In the genomic region with DNA sequence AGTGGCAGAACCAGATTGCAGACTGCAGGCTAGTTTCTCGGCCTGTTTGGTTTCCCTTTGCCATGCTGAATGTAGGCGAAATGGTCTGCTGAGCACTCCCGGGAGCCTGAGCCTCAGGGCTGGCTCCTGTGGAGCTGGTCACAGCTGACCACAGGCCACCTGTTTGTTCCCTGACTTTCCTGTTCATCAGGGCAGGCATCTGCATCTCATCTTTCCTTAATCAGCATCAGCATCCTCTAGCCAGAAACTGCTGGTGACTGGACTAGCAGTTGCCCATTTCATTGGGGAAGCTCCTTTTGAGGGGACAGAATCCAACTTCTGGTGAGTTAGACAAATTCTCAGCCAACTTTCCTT, we compare ENCODE assay signal across 16 cellular contexts. TPM values are rescaled to one million over a fixed set of nuclear protein-coding genes. Genes with fewer than 3 reads are reported as not detected.
A peak's percentile ranks its signal among the peaks of the same experiment; 100 is the strongest.
DNase-seq lines count a peak whose midpoint lies in the region; ATAC-seq and TF ChIP-seq lines count a peak whose summit lies in the region.
"Had no signal": no experiment of that assay in that cellular context is flagged by ENCODE, and none has a peak within 500 bp of the region (broad histone marks: within the 10 kb centered on the region; RNA-seq: fewer than 3 reads in every experiment).

No MANE protein-coding gene starts in this region.

- H3K79me2 ChIP-seq in osteoblast (ENCODE audit: insufficient read depth, low read length), result no peaks in the 10 kb centered on the region

- H3K9me3 Mint-ChIP-seq in T-cell, result no peaks in the 10 kb centered on the region
- H3K9me3 Mint-ChIP-seq: T-helper 2 cell treated with Interferon-gamma antibody and Interleukin-4, amounts not matched to agents 5 μg/mL and 100 μg/mL, for 36 hours had no signal

- DNase-seq in cardiac muscle cell (ENCODE audit: low read depth in 1 of 2, low spot score in 1 of 2) (no peak), Right ventricle myocardium superior (no peak), osteoblast (ENCODE audit: insufficient read length, low spot score, missing footprints) (no peak), upper lobe of left lung (no peak), T-cell (no peak), activated gamma-delta T cell treated with Interleukin-2 at 50 U/mL for 16 hours (no peak)
- no peak for DNase-seq in activated CD4-positive, CD25-positive, alpha-beta regulatory T cell (lab: John Stamatoyannopoulos, UW)
- DNase-seq: activated naive CD4-positive, alpha-beta T cell; NCI-H1048; NCI-H345 had no signal

- peaks cover 12% of the 10 kb centered on the region for H3K4me1 ChIP-seq in cardiac muscle cell (ENCODE audit: low read depth)
- peaks cover 13 to 21% of the 10 kb centered on the region in 2 donors for H3K4me1 ChIP-seq in duodenal mucosa (ENCODE audit: control insufficient read depth in 1 of 2, insufficient read depth in 2 of 2, low read length in 2 of 2)
- H3K4me1 ChIP-seq in osteoblast (ENCODE audit: insufficient read depth, low read length), result peaks cover 28% of the 10 kb centered on the region
- peaks cover 28 to 37% (median 30%) of the 10 kb centered on the region in 4 donors for H3K4me1 ChIP-seq in upper lobe of left lung

- no peaks in the 10 kb centered on the region for H3K27me3 Mint-ChIP-seq in T-cell

- POLR2A ChIA-PET in T-cell (lab: Charles Lee), result no interaction called here

- H2AFZ ChIP-seq in osteoblast (ENCODE audit: low read length), result no peak overlapping the region

- no peak for ATAC-seq in Right ventricle myocardium superior (ENCODE audit: poor library complexity)
- ATAC-seq in upper lobe of left lung (ENCODE audit: low FRiP score in 2 of 2), result no peak
- no peak for ATAC-seq in T-cell (replicated peaks in 1 of 4)
- ATAC-seq: A549, HCT116, Panc1, sciatic nerve had no signal

- peak overlapping the region; percentile 74 for H3K27ac ChIP-seq in cardiac muscle cell
- peak overlapping the region; percentile 65 for H3K27ac ChIP-seq in duodenal mucosa (ENCODE audit: low read depth, low read length)
- peak overlapping the region; percentile 80 for H3K27ac ChIP-seq in osteoblast (ENCODE audit: low read depth, low read length)
- peak overlapping the region; percentile 65 to 84 (median 76) for H3K27ac ChIP-seq in upper lobe of left lung

- intact Hi-C loops in Right ventricle myocardium superior (cut with DNase I), result no loop called here

- no peak for TF ChIP-seq EP300 in upper lobe of left lung (IDR thresholded peaks at IDR 0.05)

- peaks cover 0 to 9% (median 6%) of the 10 kb centered on the region in 3 donors for H3K4me1 Mint-ChIP-seq in T-cell

- no peak for TF ChIP-seq CTCF in cardiac muscle cell (IDR thresholded peaks at IDR 0.05; ENCODE audit: low read depth, low read length)
- no peak for TF ChIP-seq CTCF in osteoblast (IDR thresholded peaks at IDR 0.05; ENCODE audit: extremely low read depth, low read depth, low read length)
- no peak for TF ChIP-seq CTCF in upper lobe of left lung (IDR thresholded peaks at IDR 0.05)

- H3K9ac ChIP-seq in duodenal mucosa (ENCODE audit: low read depth in 1 of 2, low read length in 2 of 2), result no peak overlapping the region

- 94 to 96% methylated on average over 3 of the region's 3 CpGs for WGBS in upper lobe of left lung, 2 donors

- no peak overlapping the region for H3K4me3 Mint-ChIP-seq in T-cell
- H3K4me3 Mint-ChIP-seq: T-helper 2 cell treated with Interferon-gamma antibody and Interleukin-4, amounts not matched to agents 5 μg/mL and 100 μg/mL, for 36 hours had no signal

- no peaks in the 10 kb centered on the region for H3K9me3 ChIP-seq in cardiac muscle cell (ENCODE audit: low read depth)
- no peaks in the 10 kb centered on the region for H3K9me3 ChIP-seq in duodenal mucosa (ENCODE audit: control insufficient read depth in 1 of 2, low read length in 2 of 2)
- H3K9me3 ChIP-seq in osteoblast (ENCODE audit: low read depth, low read length), result no peaks in the 10 kb centered on the region
- no peaks in the 10 kb centered on the region for H3K9me3 ChIP-seq in upper lobe of left lung
- H3K9me3 ChIP-seq: A549 had no signal

- peaks cover 48% of the 10 kb centered on the region for H3K36me3 Mint-ChIP-seq in T-cell

- TF ChIP-seq POLR2A in upper lobe of left lung (IDR thresholded peaks at IDR 0.05), result no peak

- no peaks in the 10 kb centered on the region for H3K27me3 ChIP-seq in cardiac muscle cell
- no peaks in the 10 kb centered on the region for H3K27me3 ChIP-seq in duodenal mucosa (ENCODE audit: control insufficient read depth in 1 of 2, insufficient read depth in 2 of 2, low read length in 2 of 2)
- H3K27me3 ChIP-seq in osteoblast (ENCODE audit: insufficient read depth, low read length), result no peaks in the 10 kb centered on the region
- no peaks in the 10 kb centered on the region for H3K27me3 ChIP-seq in upper lobe of left lung

- no peak overlapping the region for H3K4me2 ChIP-seq in osteoblast (ENCODE audit: insufficient read depth, low read length)
- H3K4me2 ChIP-seq: A549 had no signal

- no peaks in the 10 kb centered on the region for H4K20me1 ChIP-seq in osteoblast (ENCODE audit: insufficient read depth, low read length)

- CTCF ChIA-PET in T-cell (lab: Charles Lee), result no interaction called here

- H3K36me3 ChIP-seq in cardiac muscle cell (peaks cover 7% of the 10 kb centered on the region), duodenal mucosa (ENCODE audit: control insufficient read depth in 1 of 2, insufficient read depth in 2 of 2, low read length in 2 of 2) (peaks cover 4 to 46% of the 10 kb centered on the region in 2 donors), osteoblast (ENCODE audit: insufficient read depth, low read length) (peaks cover 11% of the 10 kb centered on the region), upper lobe of left lung (peaks cover 3 to 33% (median 22%) of the 10 kb centered on the region in 4 donors)

- H3K4me3 ChIP-seq in cardiac muscle cell (no peak overlapping the region), duodenal mucosa (ENCODE audit: low read depth in 1 of 2, low read length in 2 of 2) (peak overlapping the region in 1 of 2 donors; percentile 43), osteoblast (ENCODE audit: insufficient read depth, low read length) (no peak overlapping the region), upper lobe of left lung (no peak overlapping the region)
- H3K4me3 ChIP-seq: A549 had no signal

- no peak overlapping the region for H3K27ac Mint-ChIP-seq in T-cell
- H3K27ac Mint-ChIP-seq: T-helper 2 cell treated with Interferon-gamma antibody and Interleukin-4, amounts not matched to agents 5 μg/mL and 100 μg/mL, for 36 hours had no signal

RNA-seq across cellular contexts. Expression of a gene that starts 20.2 kb away (rescaled TPM):
- total RNA-seq in cardiac muscle cell (48.6 and 79.6 TPM in 2 replicates), Right ventricle myocardium superior (21.0 TPM), osteoblast (9.7 and 20.6 TPM in 2 replicates), upper lobe of left lung (100 to 1,000 TPM in 4 of 6 donors, 10 to 100 TPM in 2; 83.2 to 255 (median 168) TPM), T-cell (1 to 10 TPM in 1 of 5 donors, under 1 TPM in 3, not detected in 1; 0.44 to 1.1 (median 0.73) TPM)
- polyA plus RNA-seq in cardiac muscle cell, result 7.1 and 14.5 TPM in 2 replicates

RNA-seq across cellular contexts. Expression of a gene that starts 41.6 kb away (rescaled TPM):
- total RNA-seq in cardiac muscle cell (26.4 and 31.0 TPM in 2 replicates), Right ventricle myocardium superior (14.7 TPM), osteoblast (47.8 and 53.9 TPM in 2 replicates), upper lobe of left lung (10 to 100 TPM; 23.9 to 60.8 (median 27.6) TPM), T-cell (10 to 100 TPM; 21.6 to 36.9 (median 34.1) TPM)
- 25.0 and 27.9 TPM in 2 replicates for polyA plus RNA-seq in cardiac muscle cell
